Comparison of ENCODE assay signal across 32 cellular contexts in the genomic region with DNA sequence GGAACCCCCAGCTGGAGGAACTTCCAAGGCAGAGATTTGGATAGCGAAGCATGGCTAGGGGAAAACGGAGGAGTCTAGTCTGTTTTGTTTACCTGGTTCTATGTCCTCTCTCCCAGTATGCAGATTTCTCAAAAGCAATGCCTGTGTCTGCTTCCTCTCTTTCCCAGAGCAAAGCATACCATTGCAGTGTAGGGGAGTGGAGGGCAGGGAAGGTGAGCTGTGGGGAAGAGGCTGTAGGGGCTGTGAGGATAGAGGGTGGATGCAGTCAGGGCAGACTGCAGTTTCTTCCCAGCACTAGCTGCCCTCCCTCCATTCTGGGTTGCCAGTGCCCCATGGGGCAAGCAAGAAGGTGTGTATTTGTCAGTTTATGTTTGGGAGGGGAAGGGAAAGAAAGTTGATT.
"Had no signal": no experiment of that assay in that cellular context is flagged by ENCODE, and none has a peak within 500 bp of the region (broad histone marks: within the 10 kb centered on the region; RNA-seq: fewer than 3 reads in every experiment).

No MANE protein-coding gene starts in this region.

- H3K9me3 Mint-ChIP-seq: activated CD4-positive, alpha-beta memory T cell treated with anti-CD3 and anti-CD28 coated beads, Interleukin-2, amount 10 ng/mL, durations not matched to agents 7 days and 5 days; activated CD4-positive, alpha-beta T cell treated with anti-CD3 and anti-CD28 coated beads, Interleukin-2, amount 10 ng/mL, durations not matched to agents 7 days and 5 days; activated T-cell treated with anti-CD3 and anti-CD28 coated beads, Interleukin-2, amount 50 U/mL, for 4 hours; activated T-helper 17 cell treated with anti-CD3 and anti-CD28 coated beads, Interleukin-2, amount 50 U/mL, for 72 hours; effector memory CD8-positive, alpha-beta T cell; immature natural killer cell; natural killer cell treated with Interleukin-12 subunit alpha and Interleukin-12 subunit beta and Interleukin-15 and Interleukin-18, amount 100 ng/mL, for 72 hours; stimulated activated memory B cell treated with anti-CD40 and anti-IgM and Interleukin-4, amounts not matched to agents 10 μg/mL and 1 μg/mL and 100 μg/mL, for 72 hours had no signal

- DNase-seq: activated CD4-positive, alpha-beta memory T cell treated with anti-CD3 and anti-CD28 coated beads, Interleukin-2, amount 10 ng/mL, durations not matched to agents 7 days and 5 days; activated CD4-positive, alpha-beta T cell treated with anti-CD3 and anti-CD28 coated beads for 1 hour; activated CD4-positive, alpha-beta T cell treated with anti-CD3 and anti-CD28 coated beads, Interleukin-2, amount 10 ng/mL, durations not matched to agents 7 days and 5 days; activated CD8-positive, alpha-beta memory T cell treated with anti-CD3 and anti-CD28 coated beads, Interleukin-2, amount 50 U/mL, for 48 hours; activated gamma-delta T cell treated with Interleukin-2 at 50 U/mL for 16 hours; activated naive CD4-positive, alpha-beta T cell treated with anti-CD3 and anti-CD28 coated beads, Interleukin-2, amount 50 U/mL, for 16 hours; activated T-cell treated with anti-CD3 and anti-CD28 coated beads, Interleukin-2, amount 50 U/mL, for 4 hours; amniotic stem cell; brain microvascular endothelial cell; caudate nucleus; cortex of kidney; effector memory CD8-positive, alpha-beta T cell; foreskin melanocyte; immature natural killer cell; lower lobe of right lung; mesenchymal stem cell; mucosa of descending colon; stimulated activated CD4-positive, alpha-beta T cell treated with anti-CD3 and anti-CD28 coated beads, Interleukin-1b, Interleukin-23, amount 100 ng/mL, for 48 hours; stimulated activated CD4-positive, alpha-beta T cell treated with anti-CD3 and anti-CD28 coated beads, Interleukin-4, amount 100 ng/mL, for 4 hours; stimulated activated CD8-positive, alpha-beta memory T cell treated with anti-CD3 and anti-CD28 coated beads, Interleukin-4, amount 100 ng/mL, for 48 hours; stomach; T-helper 17 cell; T1000; WERI-Rb-1 had no signal

- H3K27me3 ChIP-seq: esophagus muscularis mucosa, stomach, suprapubic skin, tibial artery had no signal

- H3K9me3 ChIP-seq: esophagus muscularis mucosa, lower lobe of right lung, mucosa of descending colon, stomach, suprapubic skin, tibial artery had no signal

- H3K27ac Mint-ChIP-seq: activated CD4-positive, alpha-beta memory T cell treated with anti-CD3 and anti-CD28 coated beads, Interleukin-2, amount 10 ng/mL, durations not matched to agents 7 days and 5 days; activated CD4-positive, alpha-beta T cell treated with anti-CD3 and anti-CD28 coated beads, Interleukin-2, amount 10 ng/mL, durations not matched to agents 7 days and 5 days; activated T-helper 17 cell treated with anti-CD3 and anti-CD28 coated beads, Interleukin-2, amount 50 U/mL, for 72 hours; immature natural killer cell; natural killer cell treated with Interleukin-12 subunit alpha and Interleukin-12 subunit beta and Interleukin-15 and Interleukin-18, amount 100 ng/mL, for 72 hours; stimulated activated memory B cell treated with anti-CD40 and anti-IgM and Interleukin-4, amounts not matched to agents 10 μg/mL and 1 μg/mL and 100 μg/mL, for 72 hours; T-helper 17 cell had no signal

- H3K27ac ChIP-seq: brain microvascular endothelial cell, esophagus muscularis mucosa, lower lobe of right lung, stomach, suprapubic skin, tibial artery, WERI-Rb-1 had no signal

- H3K4me2 ChIP-seq: smooth muscle cell had no signal

- H3K4me3 Mint-ChIP-seq: activated CD4-positive, alpha-beta memory T cell treated with anti-CD3 and anti-CD28 coated beads, Interleukin-2, amount 10 ng/mL, durations not matched to agents 7 days and 5 days; activated CD4-positive, alpha-beta T cell treated with anti-CD3 and anti-CD28 coated beads, Interleukin-2, amount 10 ng/mL, durations not matched to agents 7 days and 5 days; activated T-cell treated with anti-CD3 and anti-CD28 coated beads, Interleukin-2, amount 50 U/mL, for 4 hours; activated T-helper 17 cell treated with anti-CD3 and anti-CD28 coated beads, Interleukin-2, amount 50 U/mL, for 72 hours; effector memory CD8-positive, alpha-beta T cell; immature natural killer cell; natural killer cell treated with Interleukin-12 subunit alpha and Interleukin-12 subunit beta and Interleukin-15 and Interleukin-18, amount 100 ng/mL, for 72 hours; stimulated activated memory B cell treated with anti-CD40 and anti-IgM and Interleukin-4, amounts not matched to agents 10 μg/mL and 1 μg/mL and 100 μg/mL, for 72 hours; T-helper 17 cell had no signal

- H3K4me1 Mint-ChIP-seq: activated CD4-positive, alpha-beta memory T cell treated with anti-CD3 and anti-CD28 coated beads, Interleukin-2, amount 10 ng/mL, durations not matched to agents 7 days and 5 days; activated CD4-positive, alpha-beta T cell treated with anti-CD3 and anti-CD28 coated beads, Interleukin-2, amount 10 ng/mL, durations not matched to agents 7 days and 5 days; activated T-helper 17 cell treated with anti-CD3 and anti-CD28 coated beads, Interleukin-2, amount 50 U/mL, for 72 hours; immature natural killer cell; stimulated activated memory B cell treated with anti-CD40 and anti-IgM and Interleukin-4, amounts not matched to agents 10 μg/mL and 1 μg/mL and 100 μg/mL, for 72 hours had no signal

- H3K36me3 Mint-ChIP-seq: immature natural killer cell; natural killer cell treated with Interleukin-12 subunit alpha and Interleukin-12 subunit beta and Interleukin-15 and Interleukin-18, amount 100 ng/mL, for 72 hours had no signal

- H3K4me3 ChIP-seq: esophagus muscularis mucosa, lower lobe of right lung, mucosa of descending colon, smooth muscle cell, stomach, suprapubic skin, tibial artery had no signal

- H3K4me1 ChIP-seq: esophagus muscularis mucosa, lower lobe of right lung, stomach, suprapubic skin, tibial artery had no signal

- H3K36me3 ChIP-seq: brain microvascular endothelial cell, tibial artery had no signal

- ATAC-seq: activated T-cell treated with anti-CD3 and anti-CD28 coated beads, Interleukin-2, amount 50 U/mL, for 4 hours; activated T-helper 17 cell treated with anti-CD3 and anti-CD28 coated beads, Interleukin-2, amount 50 U/mL, for 72 hours; effector memory CD8-positive, alpha-beta T cell; left lobe of liver; lower lobe of right lung; mucosa of descending colon; natural killer cell treated with Interleukin-12 subunit alpha and Interleukin-12 subunit beta and Interleukin-15 and Interleukin-18, amount 100 ng/mL, for 72 hours; stimulated activated memory B cell treated with anti-CD40 and anti-IgM and Interleukin-4, amounts not matched to agents 10 μg/mL and 1 μg/mL and 100 μg/mL, for 72 hours; T-helper 17 cell had no signal
